20 cellular contexts compared by ENCODE assay signal in the genomic region with DNA sequence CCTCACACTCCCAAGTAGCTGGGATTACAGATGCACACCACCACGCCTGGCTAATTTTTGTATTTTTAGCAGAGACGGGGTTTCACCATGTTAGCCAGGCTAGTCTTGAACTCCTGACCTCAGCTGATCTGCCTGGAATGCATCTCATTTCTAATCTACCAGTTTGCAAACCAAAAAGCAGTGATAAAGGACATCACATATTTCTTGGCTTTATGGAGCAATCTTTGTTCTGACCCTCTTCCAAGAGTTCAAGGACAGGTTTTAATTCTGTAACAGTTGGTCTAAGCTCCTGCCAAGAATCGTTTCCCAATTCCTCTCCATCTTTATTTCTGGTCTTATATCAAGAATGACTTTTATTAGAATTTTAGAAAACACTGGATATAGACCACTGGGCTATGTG.
"Had no signal": no experiment of that assay in that cellular context is flagged by ENCODE, and none has a peak within 500 bp of the region (broad histone marks: within the 10 kb centered on the region; RNA-seq: fewer than 3 reads in every experiment).

No MANE protein-coding gene starts in this region.

- DNase-seq: activated gamma-delta T cell treated with Interleukin-2 at 50 U/mL for 16 hours; activated T-cell treated with anti-CD3 and anti-CD28 coated beads, Interleukin-2, amount 50 U/mL, for 1 hour; endodermal cell; esophagus squamous epithelium; left colon; lower lobe of right lung; mesendoderm; naive thymus-derived CD4-positive, alpha-beta T cell; occipital lobe; posterior cingulate gyrus; sigmoid colon; stimulated activated CD4-positive, alpha-beta T cell treated with anti-CD3 and anti-CD28 coated beads, Interleukin-4, amount 100 ng/mL, for 24 hours; stimulated activated naive CD8-positive, alpha-beta T cell treated with anti-CD3 and anti-CD28 coated beads, Interleukin-15, Interleukin-2, amounts not matched to agents 100 U/mL and 50 U/mL, for 24 hours; T-helper 9 cell; thyroid gland; upper lobe of right lung had no signal

- H3K36me3 ChIP-seq: breast epithelium, esophagus squamous epithelium, lower lobe of right lung, sigmoid colon, thyroid gland, upper lobe of right lung had no signal

- H3K9me3 ChIP-seq: esophagus squamous epithelium, lower lobe of right lung, sigmoid colon, thyroid gland, upper lobe of right lung had no signal

- H3K4me1 ChIP-seq: breast epithelium, esophagus squamous epithelium, sigmoid colon had no signal

- H3K4me3 ChIP-seq: breast epithelium, coronary artery, esophagus squamous epithelium, lower lobe of right lung, sigmoid colon, thyroid gland, upper lobe of right lung had no signal

- ATAC-seq: activated naive CD4-positive, alpha-beta T cell treated with anti-CD3 and anti-CD28 coated beads, Interleukin-2, amount 50 U/mL, for 72 hours; left colon; lower lobe of right lung; naive thymus-derived CD4-positive, alpha-beta T cell; stimulated activated naive CD8-positive, alpha-beta T cell treated with anti-CD3 and anti-CD28 coated beads, Interleukin-15, Interleukin-2, amounts not matched to agents 100 U/mL and 50 U/mL, for 24 hours; upper lobe of right lung; WTC11 had no signal

- H3K27ac ChIP-seq: breast epithelium, esophagus squamous epithelium, lower lobe of right lung, sigmoid colon, thyroid gland, upper lobe of right lung had no signal
